Comparison of ENCODE assay signal across 22 cellular contexts in the genomic region with DNA sequence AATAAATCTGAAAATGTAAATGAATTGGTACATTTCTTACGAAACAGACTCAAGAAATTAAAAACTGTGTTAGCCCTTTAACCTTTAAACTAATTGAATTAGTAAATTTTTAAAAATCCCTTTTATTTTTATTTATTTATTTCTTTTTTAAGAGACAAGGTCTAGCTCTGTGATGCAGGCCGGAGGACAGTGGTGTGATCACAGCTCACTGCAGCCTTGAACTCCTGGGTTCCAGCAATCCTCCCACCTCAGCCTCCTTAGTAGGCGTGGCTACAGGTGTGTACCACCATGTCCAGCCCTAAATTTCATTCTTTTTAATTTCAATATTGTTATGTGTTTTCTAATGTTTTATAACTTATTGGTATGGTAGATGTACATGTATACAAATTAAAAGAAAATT.
"Had no signal": no experiment of that assay in that cellular context is flagged by ENCODE, and none has a peak within 500 bp of the region (broad histone marks: within the 10 kb centered on the region; RNA-seq: fewer than 3 reads in every experiment).

No MANE protein-coding gene starts in this region.

- H3K4me1 ChIP-seq: foreskin keratinocyte, gastrocnemius medialis had no signal

- H3K9me3 ChIP-seq: gastrocnemius medialis had no signal

- FAIRE-seq: astrocyte, bronchial epithelial cell had no signal

- H3K27me3 ChIP-seq: brain microvascular endothelial cell, foreskin keratinocyte, gastrocnemius medialis had no signal

- H3K36me3 ChIP-seq: brain microvascular endothelial cell, gastrocnemius medialis had no signal

- ATAC-seq: activated CD4-positive, alpha-beta T cell treated with anti-CD3 and anti-CD28 coated beads for 36 hours; activated CD8-positive, alpha-beta T cell treated with anti-CD3 and anti-CD28 coated beads for 36 hours; foreskin keratinocyte; gastrocnemius medialis; T-helper 17 cell had no signal

- H3K27ac ChIP-seq: brain microvascular endothelial cell, coronary artery, dorsolateral prefrontal cortex, foreskin keratinocyte, gastrocnemius medialis had no signal

- DNase-seq: activated CD4-positive, alpha-beta T cell treated with anti-CD3 and anti-CD28 coated beads for 36 hours; activated CD4-positive, alpha-beta T cell treated with anti-CD3 and anti-CD28 coated beads, Interleukin-2, amount 10 ng/mL, durations not matched to agents 7 days and 5 days; activated CD4-positive, alpha-beta T cell treated with anti-CD3 and anti-CD28 coated beads, Interleukin-2, amount 50 U/mL, for 48 hours; activated CD4-positive, CD25-positive, alpha-beta regulatory T cell; activated CD4-positive, CD25-positive, alpha-beta regulatory T cell treated with anti-CD3 and anti-CD28 coated beads, Interleukin-2, amount 50 U/mL, for 72 hours; activated CD8-positive, alpha-beta T cell treated with anti-CD3 and anti-CD28 coated beads for 36 hours; activated naive CD4-positive, alpha-beta T cell treated with anti-CD3 and anti-CD28 coated beads for 36 hours; activated T-cell treated with anti-CD3 and anti-CD28 coated beads, Interleukin-2, amount 50 U/mL, for 1 hour; amniotic stem cell; anterior cingulate cortex; brain microvascular endothelial cell; dorsolateral prefrontal cortex; effector memory CD4-positive, alpha-beta T cell; foreskin keratinocyte; gastrocnemius medialis; glutamatergic neuron; T-helper 1 cell; T-helper 17 cell; T1000 had no signal

- H3K4me3 ChIP-seq: coronary artery, dorsolateral prefrontal cortex, gastrocnemius medialis had no signal
